ENCODE assay signal across 10 cellular contexts in genomic region chr7:64883113-64883905, GRCh38. TPM values are rescaled to one million over a fixed set of nuclear protein-coding genes. Genes with fewer than 3 reads are reported as not detected.
A peak's percentile ranks its signal among the peaks of the same experiment; 100 is the strongest.
DNase-seq lines count a peak whose midpoint lies in the region; ATAC-seq and TF ChIP-seq lines count a peak whose summit lies in the region.
"Had no signal": no experiment of that assay in that cellular context is flagged by ENCODE, and none has a peak within 500 bp of the region (broad histone marks: within the 10 kb centered on the region; RNA-seq: fewer than 3 reads in every experiment).

No MANE protein-coding gene starts in this region.

- no peak for TF ChIP-seq POLR2A in suprapubic skin (IDR thresholded peaks at IDR 0.05)

- CTCF ChIA-PET in activated CD4-positive, alpha-beta memory T cell treated with anti-CD3 and anti-CD28 coated beads for 36 hours (lab: Charles Lee) = no interaction called here
- CTCF ChIA-PET in activated CD4-positive, alpha-beta memory T cell treated with anti-CD3 and anti-CD28 coated beads, Interleukin-2, amount 10 ng/mL, durations not matched to agents 7 days and 5 days (lab: Charles Lee) = no interaction called here

- no peaks in the 10 kb centered on the region for H3K9me3 Mint-ChIP-seq in activated CD4-positive, alpha-beta memory T cell treated with anti-CD3 and anti-CD28 coated beads for 36 hours
- peaks cover 12% of the 10 kb centered on the region for H3K9me3 Mint-ChIP-seq in activated CD4-positive, alpha-beta memory T cell treated with anti-CD3 and anti-CD28 coated beads, Interleukin-2, amount 10 ng/mL, durations not matched to agents 7 days and 5 days

- no peak overlapping the region for H3K27ac Mint-ChIP-seq in activated CD4-positive, alpha-beta memory T cell treated with anti-CD3 and anti-CD28 coated beads for 36 hours
- no peak overlapping the region for H3K27ac Mint-ChIP-seq in activated CD4-positive, alpha-beta memory T cell treated with anti-CD3 and anti-CD28 coated beads, Interleukin-2, amount 10 ng/mL, durations not matched to agents 7 days and 5 days
- H3K27ac Mint-ChIP-seq: nephron had no signal

- TF ChIP-seq CTCF in ascending aorta (IDR thresholded peaks at IDR 0.05) (no peak), suprapubic skin (IDR thresholded peaks at IDR 0.05) (no peak)

- H3K4me3 ChIP-seq in ascending aorta = peak overlapping the region; percentile 44 to 88
- peak overlapping the region; percentile 63 for H3K4me3 ChIP-seq in suprapubic skin

- POLR2A ChIA-PET in activated CD4-positive, alpha-beta memory T cell treated with anti-CD3 and anti-CD28 coated beads for 36 hours (lab: Charles Lee) = no interaction called here
- POLR2A ChIA-PET in activated CD4-positive, alpha-beta memory T cell treated with anti-CD3 and anti-CD28 coated beads, Interleukin-2, amount 10 ng/mL, durations not matched to agents 7 days and 5 days (lab: Charles Lee) = no interaction called here

- peaks cover 59% of the 10 kb centered on the region for H3K27me3 Mint-ChIP-seq in activated CD4-positive, alpha-beta memory T cell treated with anti-CD3 and anti-CD28 coated beads for 36 hours
- H3K27me3 Mint-ChIP-seq in activated CD4-positive, alpha-beta memory T cell treated with anti-CD3 and anti-CD28 coated beads, Interleukin-2, amount 10 ng/mL, durations not matched to agents 7 days and 5 days = peaks cover 27% of the 10 kb centered on the region

- H3K9me3 ChIP-seq in ascending aorta (no peaks in the 10 kb centered on the region), suprapubic skin (no peaks in the 10 kb centered on the region)

- 35% methylated on average over 35 of the region's 38 CpGs for WGBS in suprapubic skin

- H3K27ac ChIP-seq in ascending aorta = no peak overlapping the region
- peak overlapping the region; percentile 85 for H3K27ac ChIP-seq in suprapubic skin

- H3K36me3 ChIP-seq in ascending aorta (no peaks in the 10 kb centered on the region), suprapubic skin (no peaks in the 10 kb centered on the region)

- intact Hi-C loops in activated CD4-positive, alpha-beta memory T cell treated with anti-CD3 and anti-CD28 coated beads for 36 hours (cut with micrococcal nuclease) = loop anchor here (10.0 kb wide), 1 partner anchor 249 kb away; no protein-coding TSS in a partner anchor
- intact Hi-C loops in ascending aorta (cut with DNase I) = loop anchor here (10.0 kb wide), 1 partner anchor 219 kb away; the partner anchor contains the start of gene ZNF107

- H3K4me1 ChIP-seq in ascending aorta = peaks cover 0 to 3% of the 10 kb centered on the region in 2 donors
- H3K4me1 ChIP-seq in suprapubic skin = peaks cover 30% of the 10 kb centered on the region

- peak; percentile 8 for DNase-seq in activated CD4-positive, alpha-beta memory T cell treated with anti-CD3 and anti-CD28 coated beads for 36 hours
- no peak for DNase-seq in activated CD4-positive, alpha-beta memory T cell treated with anti-CD3 and anti-CD28 coated beads, Interleukin-2, amount 10 ng/mL, durations not matched to agents 7 days and 5 days
- DNase-seq in ascending aorta (ENCODE audit: low spot score in 2 of 2) = no peak
- peak; percentile 38 for DNase-seq in left lobe of liver (ENCODE audit: low spot score)
- DNase-seq in suprapubic skin (ENCODE audit: low spot score in 2 of 2) = peak in 1 of 2 donors; percentile 70
- no peak for DNase-seq in NCI-H510A treated with DMSO at 0.1 percent for 48 hours (lab: John Stamatoyannopoulos, UW)
- no peak for DNase-seq in hippocampal formation (lab: John Stamatoyannopoulos, UW)
- DNase-seq: NCI-H1048 had no signal

- no peaks in the 10 kb centered on the region for H3K36me3 Mint-ChIP-seq in activated CD4-positive, alpha-beta memory T cell treated with anti-CD3 and anti-CD28 coated beads for 36 hours
- H3K36me3 Mint-ChIP-seq in activated CD4-positive, alpha-beta memory T cell treated with anti-CD3 and anti-CD28 coated beads, Interleukin-2, amount 10 ng/mL, durations not matched to agents 7 days and 5 days (ENCODE audit: low read depth) = no peaks in the 10 kb centered on the region

- no peak for TF ChIP-seq EP300 in suprapubic skin (IDR thresholded peaks at IDR 0.05)

- peaks cover 12% of the 10 kb centered on the region for H3K4me1 Mint-ChIP-seq in activated CD4-positive, alpha-beta memory T cell treated with anti-CD3 and anti-CD28 coated beads for 36 hours (ENCODE audit: low read depth)
- peaks cover 4% of the 10 kb centered on the region for H3K4me1 Mint-ChIP-seq in activated CD4-positive, alpha-beta memory T cell treated with anti-CD3 and anti-CD28 coated beads, Interleukin-2, amount 10 ng/mL, durations not matched to agents 7 days and 5 days

- peak overlapping the region; percentile 7 for H3K4me3 Mint-ChIP-seq in activated CD4-positive, alpha-beta memory T cell treated with anti-CD3 and anti-CD28 coated beads for 36 hours
- no peak overlapping the region for H3K4me3 Mint-ChIP-seq in activated CD4-positive, alpha-beta memory T cell treated with anti-CD3 and anti-CD28 coated beads, Interleukin-2, amount 10 ng/mL, durations not matched to agents 7 days and 5 days
- H3K4me3 Mint-ChIP-seq: nephron had no signal

- no peaks in the 10 kb centered on the region for H3K27me3 ChIP-seq in ascending aorta
- no peaks in the 10 kb centered on the region for H3K27me3 ChIP-seq in suprapubic skin

- no peak for ATAC-seq in left lobe of liver
- no peak for ATAC-seq in HG02571 (IDR thresholded peaks at IDR 0.05; ENCODE audit: unreplicated experiment)

RNA-seq across cellular contexts. Expression of gene ZNF273, which starts 19.8 kb away (rescaled TPM):
- 10 to 100 TPM in 1 of 2 experiments, 1 to 10 TPM in 1; 9.6 to 10.9 TPM for total RNA-seq in activated CD4-positive, alpha-beta memory T cell treated with anti-CD3 and anti-CD28 coated beads for 36 hours
- 10 to 100 TPM in 1 of 2 experiments, 1 to 10 TPM in 1; 8.4 to 10.5 TPM for total RNA-seq in activated CD4-positive, alpha-beta memory T cell treated with anti-CD3 and anti-CD28 coated beads, Interleukin-2, amount 10 ng/mL, durations not matched to agents 7 days and 5 days
- total RNA-seq in ascending aorta = 1.7 TPM
- total RNA-seq in left lobe of liver = 0.48 TPM
- 100 to 1,000 TPM; 123 to 247 (median 164) TPM for total RNA-seq in suprapubic skin

Comparison
In these comparisons a context has a peak if more than half of its experiments do, and no peak if none do; other contexts are left out.
1. DNase-seq: peak in activated CD4-positive, alpha-beta memory T cell treated with anti-CD3 and anti-CD28 coated beads for 36 hours (single experiment) and left lobe of liver (single experiment); none in activated CD4-positive, alpha-beta memory T cell treated with anti-CD3 and anti-CD28 coated beads, Interleukin-2, amount 10 ng/mL, durations not matched to agents 7 days and 5 days (single experiment), ascending aorta (0 of 2), NCI-H510A treated with DMSO at 0.1 percent for 48 hours (single experiment) and hippocampal formation (0 of 2).
2. RNA of gene ZNF273, which starts 19.8 kb away (total RNA-seq): 123 to 247 TPM in suprapubic skin; 9.6 to 10.9 TPM in activated CD4-positive, alpha-beta memory T cell treated with anti-CD3 and anti-CD28 coated beads for 36 hours, 8.4 to 10.5 TPM in activated CD4-positive, alpha-beta memory T cell treated with anti-CD3 and anti-CD28 coated beads, Interleukin-2, amount 10 ng/mL, durations not matched to agents 7 days and 5 days, 1.7 TPM in ascending aorta (single experiment) and 0.48 TPM in left lobe of liver (single experiment); every median in the first group is over 10 times any median in the second.